Comparison of ENCODE assay signal across 1 cellular context in the genomic region with DNA sequence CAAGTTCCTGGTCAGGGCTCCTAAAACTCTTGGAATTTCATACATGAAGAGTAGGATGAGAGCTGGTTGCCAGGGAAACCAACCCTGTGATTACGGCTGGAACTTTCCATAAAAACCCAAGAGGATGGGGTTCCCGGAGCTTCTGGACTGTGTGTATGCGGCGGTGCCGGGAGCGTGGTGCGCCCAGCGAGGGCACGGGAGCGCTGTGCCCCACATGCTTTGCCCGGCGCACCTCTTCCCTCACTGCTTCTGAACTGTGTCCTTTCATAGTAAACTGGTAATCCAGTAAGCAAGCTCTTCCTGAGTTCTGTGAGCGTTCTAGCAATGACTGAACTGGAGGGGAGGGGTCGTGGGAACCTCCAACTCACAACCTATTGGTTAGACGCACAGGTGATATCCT.
TF ChIP-seq lines count a peak whose summit lies in the region.

No MANE protein-coding gene starts in this region.

TF ChIP-seq in H1, 55 proteins besides CTCF, POLR2A, EP300 and RAD21 (continued from another document):
- no peak for TF ChIP-seq E2F6 (IDR thresholded peaks at IDR 0.05)
- TF ChIP-seq KDM4A (IDR thresholded peaks at IDR 0.05; ENCODE audit: low read depth, low read length, severe bottlenecking): no peak
- no peak for TF ChIP-seq HDAC6 (IDR thresholded peaks at IDR 0.05; ENCODE audit: low read depth, low read length)
- no peak for TF ChIP-seq FOSL1 (IDR thresholded peaks at IDR 0.05; ENCODE audit: insufficient read depth, low read depth, low read length)
- TF ChIP-seq TAF1 (IDR thresholded peaks at IDR 0.05; ENCODE audit: low read depth, low read length): no peak
- TF ChIP-seq TAF7 (optimal IDR thresholded peaks at IDR 0.05; ENCODE audit: borderline replicate concordance, low read depth, low read length): no peak
- TF ChIP-seq CTBP2 (IDR thresholded peaks at IDR 0.05; ENCODE audit: borderline replicate concordance, insufficient read depth, insufficient read length, low read length): no peak
- TF ChIP-seq KDM1A (IDR thresholded peaks at IDR 0.05; ENCODE audit: borderline replicate concordance, low read length): no peak
- no peak for TF ChIP-seq CEBPB (IDR thresholded peaks at IDR 0.05; ENCODE audit: low read depth, low read length)
